Comparison of ENCODE assay signal across 26 cellular contexts in genomic region chr2:20990446-20990988, GRCh38. TPM values are rescaled to one million over a fixed set of nuclear protein-coding genes. Genes with fewer than 3 reads are reported as not detected.
A peak's percentile ranks its signal among the peaks of the same experiment; 100 is the strongest.
DNase-seq lines count a peak whose midpoint lies in the region; ATAC-seq and TF ChIP-seq lines count a peak whose summit lies in the region.
"Had no signal": no experiment of that assay in that cellular context is flagged by ENCODE, and none has a peak within 500 bp of the region (broad histone marks: within the 10 kb centered on the region; RNA-seq: fewer than 3 reads in every experiment).

No MANE protein-coding gene starts in this region.

- H3K36me3 ChIP-seq in tibial artery: no peaks in the 10 kb centered on the region
- H3K36me3 ChIP-seq: breast epithelium, heart left ventricle had no signal

- H3K36me3 Mint-ChIP-seq in endothelial cell (ENCODE audit: low read depth, unreplicated experiment): no peaks in the 10 kb centered on the region
- H3K36me3 Mint-ChIP-seq: activated CD8-positive, alpha-beta memory T cell treated with anti-CD3 and anti-CD28 coated beads, Interleukin-2, amount 10 ng/mL, durations not matched to agents 7 days and 5 days; CD4-positive, alpha-beta memory T cell; WTC11 had no signal

- peaks cover 4% of the 10 kb centered on the region for H3K27me3 Mint-ChIP-seq in endothelial cell (ENCODE audit: unreplicated experiment)
- H3K27me3 Mint-ChIP-seq: activated CD8-positive, alpha-beta memory T cell treated with anti-CD3 and anti-CD28 coated beads, Interleukin-2, amount 10 ng/mL, durations not matched to agents 7 days and 5 days had no signal

- in situ Hi-C loops in GM13977 (cut with MboI; ENCODE audit: low pct_unique_long_range_greater_than_20kb, low sequenced_read_pairs, unreplicated experiment): no loop called here

- H3K4me1 ChIP-seq in tibial artery: peaks cover 0 to 64% (median 31%) of the 10 kb centered on the region in 4 donors
- H3K4me1 ChIP-seq: breast epithelium, heart left ventricle had no signal

- H3K9me3 Mint-ChIP-seq in endothelial cell (ENCODE audit: unreplicated experiment): no peaks in the 10 kb centered on the region
- H3K9me3 Mint-ChIP-seq: GM23338, nephron, WTC11 had no signal

- H3K27ac Mint-ChIP-seq in endothelial cell (ENCODE audit: unreplicated experiment): peak overlapping the region; percentile 76
- H3K27ac Mint-ChIP-seq: activated CD8-positive, alpha-beta memory T cell treated with anti-CD3 and anti-CD28 coated beads, Interleukin-2, amount 10 ng/mL, durations not matched to agents 7 days and 5 days; CD4-positive, alpha-beta memory T cell; GM23338; HFFc6; WTC11 had no signal

- no peaks in the 10 kb centered on the region for H3K27me3 ChIP-seq in tibial artery
- H3K27me3 ChIP-seq: breast epithelium had no signal

- ATAC-seq in HG03095 (IDR thresholded peaks at IDR 0.05; ENCODE audit: unreplicated experiment): no peak
- ATAC-seq: activated CD8-positive, alpha-beta memory T cell treated with anti-CD3 and anti-CD28 coated beads, Interleukin-2, amount 10 ng/mL, durations not matched to agents 7 days and 5 days; heart left ventricle; WTC11 had no signal

- H3K4me3 ChIP-seq in tibial artery: no peak overlapping the region
- H3K4me3 ChIP-seq: breast epithelium, GM23338, heart left ventricle had no signal

- H3K9me3 ChIP-seq in tibial artery: no peaks in the 10 kb centered on the region
- H3K9me3 ChIP-seq: breast epithelium, heart left ventricle had no signal

- TF ChIP-seq CTCF in endothelial cell (IDR thresholded peaks at IDR 0.05; ENCODE audit: unreplicated experiment) (no peak), tibial artery (IDR thresholded peaks at IDR 0.05) (no peak), GM13977 (IDR thresholded peaks at IDR 0.05; ENCODE audit: extremely low read depth, insufficient read depth, missing control alignments) (no peak)

- peaks cover 9% of the 10 kb centered on the region for H3K4me1 Mint-ChIP-seq in endothelial cell (ENCODE audit: unreplicated experiment)
- H3K4me1 Mint-ChIP-seq: activated CD8-positive, alpha-beta memory T cell treated with anti-CD3 and anti-CD28 coated beads, Interleukin-2, amount 10 ng/mL, durations not matched to agents 7 days and 5 days; CD4-positive, alpha-beta memory T cell had no signal

- H3K27ac ChIP-seq in tibial artery: peak overlapping the region; percentile 66 to 74
- H3K27ac ChIP-seq: breast epithelium, heart left ventricle had no signal

- H3K4me3 Mint-ChIP-seq in endothelial cell (ENCODE audit: unreplicated experiment): peak overlapping the region; percentile 6
- H3K4me3 Mint-ChIP-seq: activated CD8-positive, alpha-beta memory T cell treated with anti-CD3 and anti-CD28 coated beads, Interleukin-2, amount 10 ng/mL, durations not matched to agents 7 days and 5 days; CD4-positive, alpha-beta memory T cell; GM23338; HFFc6; nephron; WTC11 had no signal

- intact Hi-C loops in tibial artery (cut with DNase I; ENCODE audit: low total_unique reads): no loop called here

- peak; percentile 65 for DNase-seq in NCI-H748 (lab: John Stamatoyannopoulos, UW; ENCODE audit: unreplicated experiment)
- no peak for DNase-seq in NCI-H748 treated with DMSO at 0.1 percent for 48 hours (lab: John Stamatoyannopoulos, UW)
- peak; percentile 71 for DNase-seq in NCI-H345 (lab: John Stamatoyannopoulos, UW)
- DNase-seq in endothelial cell (ENCODE audit: low spot score): no peak
- DNase-seq in tibial artery: no peak
- no peak for DNase-seq in activated CD4-positive, alpha-beta T cell treated with anti-CD3 and anti-CD28 coated beads for 4 hours
- no peak for DNase-seq in GM13977 (ENCODE audit: low spot score)
- DNase-seq: activated CD4-positive, alpha-beta T cell treated with anti-CD3 and anti-CD28 coated beads, Interleukin-2, amount 50 U/mL, for 1 hour; activated CD8-positive, alpha-beta memory T cell treated with anti-CD3 and anti-CD28 coated beads, Interleukin-2, amount 10 ng/mL, durations not matched to agents 7 days and 5 days; activated naive CD4-positive, alpha-beta T cell; activated T-cell treated with anti-CD3 and anti-CD28 coated beads, Interleukin-2, amount 50 U/mL, for 48 hours; CD4-positive, alpha-beta memory T cell; effector CD8-positive, alpha-beta T cell; heart left ventricle; HFFc6; kidney; NCI-H1930; NCI-H510A treated with DMSO at 0.1 percent for 48 hours; stimulated activated CD4-positive, alpha-beta T cell treated with anti-CD3 and anti-CD28 coated beads, Interleukin-15, amount 100 ng/mL, for 24 hours; stimulated activated naive CD4-positive, alpha-beta T cell treated with Interleukin-2 at 50 U/mL for 16 hours had no signal

RNA-seq across cellular contexts. Expression of gene APOB, which starts 53.4 kb away (rescaled TPM):
- 15.9 TPM for total RNA-seq in endothelial cell (ENCODE audit: unreplicated experiment)
- total RNA-seq: A172; activated CD8-positive, alpha-beta memory T cell treated with anti-CD3 and anti-CD28 coated beads, Interleukin-2, amount 10 ng/mL, durations not matched to agents 7 days and 5 days; CD4-positive, alpha-beta memory T cell; HFFc6 had no signal

Comparison
In these comparisons a context has a peak if more than half of its experiments do, and no peak if none do; other contexts are left out.
1. DNase-seq: peak in NCI-H748 (single experiment) and NCI-H345 (single experiment); none in NCI-H748 treated with DMSO at 0.1 percent for 48 hours (single experiment), endothelial cell (single experiment), tibial artery (0 of 2), activated CD4-positive, alpha-beta T cell treated with anti-CD3 and anti-CD28 coated beads for 4 hours (0 of 2) and GM13977 (single experiment).